ENCODE assay signal across 8 cellular contexts in genomic region chr1:205229916-205230700, GRCh38. TPM values are rescaled to one million over a fixed set of nuclear protein-coding genes. Genes with fewer than 3 reads are reported as not detected.
DNase-seq lines count a peak whose midpoint lies in the region; ATAC-seq and TF ChIP-seq lines count a peak whose summit lies in the region.

No MANE protein-coding gene starts in this region.

- no peak for TF ChIP-seq POLR2A in upper lobe of left lung (IDR thresholded peaks at IDR 0.05)

- no TSS peak for BruUV-seq in A673 (replicated peaks; lab: Mats Ljungman, UMichigan)

- H3K4me3 ChIP-seq in A673 (ENCODE audit: low read depth, low read length, poor library complexity, severe bottlenecking) (no peak overlapping the region), upper lobe of left lung (peak overlapping the region in 2 of 4 donors; percentile 68 to 71)

- H3K4me1 ChIP-seq in A673 (ENCODE audit: insufficient read depth, low read length, poor library complexity, severe bottlenecking): peaks cover 10% of the 10 kb centered on the region
- peaks cover 22 to 36% (median 30%) of the 10 kb centered on the region in 4 donors for H3K4me1 ChIP-seq in upper lobe of left lung

- CTCF ChIA-PET in A673 (lab: Charles Lee): interaction anchor here (0.6 to 1.4 kb wide), 2 partner anchors 43 to 55 kb away, joined by 5 to 7 read pairs; no protein-coding TSS in a partner anchor

- no peak for ATAC-seq in upper lobe of left lung (ENCODE audit: low FRiP score in 2 of 2)

- peak overlapping the region; percentile 81 for H3K4me3 Mint-ChIP-seq in progenitor cell of endocrine pancreas (ENCODE audit: low read depth)

- H3K4me1 Mint-ChIP-seq in progenitor cell of endocrine pancreas (ENCODE audit: low read depth): peaks cover 13% of the 10 kb centered on the region

- no peaks in the 10 kb centered on the region for H3K9me3 Mint-ChIP-seq in progenitor cell of endocrine pancreas (ENCODE audit: low read depth)

- 38 to 41% methylated on average over 7 to 10 of the region's 10 CpGs for WGBS in upper lobe of left lung, 2 donors

- H3K36me3 ChIP-seq in A673 (ENCODE audit: insufficient read depth, low read length, poor library complexity, severe bottlenecking): no peaks in the 10 kb centered on the region
- no peaks in the 10 kb centered on the region for H3K36me3 ChIP-seq in upper lobe of left lung

- no peaks in the 10 kb centered on the region for H3K36me3 Mint-ChIP-seq in progenitor cell of endocrine pancreas (ENCODE audit: insufficient read depth)

- H3K27me3 ChIP-seq in A673 (replicated peaks; ENCODE audit: insufficient read depth, low read depth, low read length, poor library complexity) (no peaks in the 10 kb centered on the region), upper lobe of left lung (no peaks in the 10 kb centered on the region)

- DNase-seq in DMS53 treated with DMSO at 0.1 percent for 48 hours (lab: John Stamatoyannopoulos, UW; ENCODE audit: unreplicated experiment) (peak; percentile 75), NCI-H510A treated with DMSO at 0.1 percent for 48 hours (lab: John Stamatoyannopoulos, UW) (peak; percentile 63), cerebellar cortex (ENCODE audit: low spot score) (peak; percentile 53), progenitor cell of endocrine pancreas (ENCODE audit: low spot score, unreplicated experiment) (no peak), A673 (ENCODE audit: low spot score) (no peak), occipital lobe (lab: John Stamatoyannopoulos, UW) (no peak), cerebellum (ENCODE audit: low spot score) (no peak), upper lobe of left lung (no peak)

- intact Hi-C loops in A673 (cut with micrococcal nuclease; ENCODE audit: unreplicated experiment): no loop called here

- POLR2A ChIA-PET in A673 (lab: Charles Lee; ENCODE audit: low non-redundant PET): no interaction called here

- TF ChIP-seq EP300 in upper lobe of left lung (IDR thresholded peaks at IDR 0.05): no peak

- H3K9me3 ChIP-seq in A673 (ENCODE audit: low read depth, low read length, poor library complexity, severe bottlenecking): no peaks in the 10 kb centered on the region
- H3K9me3 ChIP-seq in upper lobe of left lung: no peaks in the 10 kb centered on the region

- TF ChIP-seq CTCF in progenitor cell of endocrine pancreas (IDR thresholded peaks at IDR 0.05; ENCODE audit: unreplicated experiment) (no peak), A673 (conservative IDR thresholded peaks at IDR 0.05; ENCODE audit: low read depth, low read length) (no peak), upper lobe of left lung (IDR thresholded peaks at IDR 0.05) (no peak)

- H3K27ac ChIP-seq in A673 (ENCODE audit: low read depth, low read length, poor library complexity, severe bottlenecking) (no peak overlapping the region), upper lobe of left lung (peak overlapping the region in 2 of 4 donors; percentile 49 to 56)

- H3K27me3 Mint-ChIP-seq in progenitor cell of endocrine pancreas: peaks cover 37% of the 10 kb centered on the region

- no peak overlapping the region for H3K27ac Mint-ChIP-seq in progenitor cell of endocrine pancreas

RNA-seq across cellular contexts. Expression of gene TMCC2, which starts 2.4 kb away (rescaled TPM):
- 4.6 and 5.0 TPM in 2 replicates for total RNA-seq in progenitor cell of endocrine pancreas
- 2.2 and 3.0 TPM in 2 replicates for total RNA-seq in A673 (2021)
- total RNA-seq in occipital lobe: 45.9 TPM
- 18.7 TPM for total RNA-seq in cerebellum
- total RNA-seq in upper lobe of left lung: 1 to 10 TPM; 1.3 to 7.2 (median 3.8) TPM

RNA-seq across cellular contexts. Expression of gene DSTYK, which starts 18.6 kb away (rescaled TPM):
- total RNA-seq in progenitor cell of endocrine pancreas (10.4 and 11.0 TPM in 2 replicates), A673 (2021) (7.1 and 7.5 TPM in 2 replicates), occipital lobe (28.1 TPM), cerebellum (23.3 TPM), upper lobe of left lung (10 to 100 TPM in 3 of 6 donors, 1 to 10 TPM in 3; 8.4 to 15.7 (median 10.6) TPM)

Comparison
In these comparisons a context has a peak if more than half of its experiments do, and no peak if none do; other contexts are left out.
1. DNase-seq: peak in DMS53 treated with DMSO at 0.1 percent for 48 hours (single experiment), NCI-H510A treated with DMSO at 0.1 percent for 48 hours (single experiment) and cerebellar cortex (single experiment); none in progenitor cell of endocrine pancreas (single experiment), A673 (single experiment), occipital lobe (single experiment), cerebellum (single experiment) and upper lobe of left lung (0 of 2).